In genomic region chr4:153349206-153349805, GRCh38 we compare ENCODE assay signal across 19 cellular contexts. TPM values are rescaled to one million over a fixed set of nuclear protein-coding genes. Genes with fewer than 3 reads are reported as not detected.
DNase-seq lines count a peak whose midpoint lies in the region; ATAC-seq, FAIRE-seq and TF ChIP-seq lines count a peak whose summit lies in the region.
"Had no signal": no experiment of that assay in that cellular context is flagged by ENCODE, and none has a peak within 500 bp of the region (broad histone marks: within the 10 kb centered on the region; RNA-seq: fewer than 3 reads in every experiment).

No MANE protein-coding gene starts in this region.

- in situ Hi-C loops in GM12878 (cut with MboI), result loop anchor here (5.0 to 10.0 kb wide), 3 partner anchors 223 to 395 kb away; no protein-coding TSS in a partner anchor

- no TSS peak for BruUV-seq in GM12878 (replicated peaks; lab: Mats Ljungman, UMichigan)

- H3K4me2 ChIP-seq in BLaER1 treated with 17β-estradiol and CSF1 and Interleukin-3, amounts not matched to agents 10 nM and 100 nM, result peak overlapping the region in 9 of 11 experiments; percentile 24 to 92 (median 66); a peak in 17 of 22 replicates
- H3K4me2 ChIP-seq in GM12878 (ENCODE audit: control insufficient read depth, insufficient read depth), result peak overlapping the region; percentile 21
- H3K4me2 ChIP-seq: A549 had no signal

- CTCF ChIA-PET in GM12878 (lab: Yijun Ruan, JAX), result interaction anchor here (0.7 to 6.9 kb wide), 9 partner anchors 78 to 401 kb away, joined by 3 to 67 read pairs (median 4); no protein-coding TSS in a partner anchor

- TF ChIP-seq RAD21 in GM12878 (IDR thresholded peaks at IDR 0.05; ENCODE audit: insufficient read depth, low read depth, low read length), result no peak

- H3K36me3 ChIP-seq in BLaER1 treated with 17β-estradiol and CSF1 and Interleukin-3, amounts not matched to agents 10 nM and 100 nM, result peaks cover 0 to 39% (median 29%) of the 10 kb centered on the region in 11 experiments; a peak in 15 of 22 replicates
- H3K36me3 ChIP-seq in GM12878 (ENCODE audit: control insufficient read depth in 2 of 2, insufficient read depth in 2 of 2, low read length in 1 of 2) (no peaks in the 10 kb centered on the region), esophagus squamous epithelium (no peaks in the 10 kb centered on the region), prostate gland (no peaks in the 10 kb centered on the region)
- H3K36me3 ChIP-seq: Peyer's patch had no signal

- WGBS in GM12878 (ENCODE audit: insufficient coverage, insufficient replicate concordance, low lambda C conversion rate, missing lambda C conversion rate), result 0% methylated on average over 1 of the region's 1 CpG
- WGBS in esophagus squamous epithelium, 2 donors, result 71 to 86% methylated on average over 1 of the region's 1 CpG
- 89% methylated on average over 1 of the region's 1 CpG for WGBS in prostate gland

- peak overlapping the region in 1 of 11 experiments; percentile 16; a peak in 1 of 22 replicates for H3K27ac ChIP-seq in BLaER1 treated with 17β-estradiol and CSF1 and Interleukin-3, amounts not matched to agents 10 nM and 100 nM
- H3K27ac ChIP-seq in GM12878 (ENCODE audit: control insufficient read depth, insufficient read depth) (no peak overlapping the region), esophagus squamous epithelium (no peak overlapping the region), prostate gland (no peak overlapping the region)
- H3K27ac ChIP-seq: A549, Peyer's patch, SK-N-MC had no signal

- H3K9ac ChIP-seq in BLaER1 treated with 17β-estradiol and CSF1 and Interleukin-3, amounts not matched to agents 10 nM and 100 nM, result no peak overlapping the region
- H3K9ac ChIP-seq in GM12878 (ENCODE audit: control insufficient read depth, insufficient read depth, low read length), result no peak overlapping the region

- TF ChIP-seq CTCF in GM12878 (IDR thresholded peaks at IDR 0.05 in 2 of 3, conservative IDR thresholded peaks at IDR 0.05 in 1 of 3; ENCODE audit: control insufficient read depth in 2 of 3, extremely low read depth in 1 of 3, insufficient read depth in 1 of 3, low read depth in 3 of 3, low read length in 3 of 3) (no peak), esophagus squamous epithelium (IDR thresholded peaks at IDR 0.05) (no peak), prostate gland (IDR thresholded peaks at IDR 0.05) (no peak)

- H3K4me3 ChIP-seq in BLaER1 treated with 17β-estradiol and CSF1 and Interleukin-3, amounts not matched to agents 10 nM and 100 nM, result peak overlapping the region in 1 of 10 experiments; percentile 3; a peak in 1 of 20 replicates
- H3K4me3 ChIP-seq in GM12878 (no peak overlapping the region), esophagus squamous epithelium (no peak overlapping the region), prostate gland (no peak overlapping the region)
- H3K4me3 ChIP-seq: A549, Peyer's patch, SK-N-MC had no signal

- peaks cover 51% of the 10 kb centered on the region for H3K79me2 ChIP-seq in GM12878 (ENCODE audit: control insufficient read depth, insufficient read depth, low read length)

- FAIRE-seq in GM19239 (lab: Jason Lieb, UNC) (peak; percentile 87), GM12878 (lab: Jason Lieb, UNC) (no peak)
- FAIRE-seq: A549, H1, HTR-8/SVneo had no signal

- H2AFZ ChIP-seq in GM12878 (ENCODE audit: control insufficient read depth, low read depth, low read length), result no peak overlapping the region

- peaks cover 30 to 51% (median 42%) of the 10 kb centered on the region in 10 experiments for H3K4me1 ChIP-seq in BLaER1 treated with 17β-estradiol and CSF1 and Interleukin-3, amounts not matched to agents 10 nM and 100 nM
- peaks cover 16% of the 10 kb centered on the region; the same call in 1 of the 2 replicates for H3K4me1 ChIP-seq in GM12878 (ENCODE audit: control insufficient read depth, insufficient read depth, low read length)
- peaks cover 0 to 10% (median 6%) of the 10 kb centered on the region in 3 donors for H3K4me1 ChIP-seq in esophagus squamous epithelium
- H3K4me1 ChIP-seq in prostate gland (replicated peaks), result no peaks in the 10 kb centered on the region
- H3K4me1 ChIP-seq: Peyer's patch had no signal

- no peaks in the 10 kb centered on the region; a peak in 1 of 22 replicates for H3K27me3 ChIP-seq in BLaER1 treated with 17β-estradiol and CSF1 and Interleukin-3, amounts not matched to agents 10 nM and 100 nM
- H3K27me3 ChIP-seq in GM12878 (replicated peaks in 1 of 2; ENCODE audit: control insufficient read depth in 2 of 2, insufficient read depth in 2 of 2, low read length in 1 of 2) (no peaks in the 10 kb centered on the region), esophagus squamous epithelium (no peaks in the 10 kb centered on the region), prostate gland (replicated peaks; ENCODE audit: insufficient read depth) (no peaks in the 10 kb centered on the region)
- H3K27me3 ChIP-seq: Peyer's patch had no signal

- TF ChIP-seq POLR2A in GM12878 (IDR thresholded peaks at IDR 0.05; ENCODE audit: low read depth, low read length), result no peak
- TF ChIP-seq POLR2A in esophagus squamous epithelium (IDR thresholded peaks at IDR 0.05), result no peak
- TF ChIP-seq POLR2A in prostate gland (IDR thresholded peaks at IDR 0.05), result no peak

- POLR2A ChIA-PET in GM12878 (lab: Charles Lee), result interaction anchor here (0.6 to 0.7 kb wide), 3 partner anchors 20 to 852 kb away, joined by 3 to 7 read pairs (median 3); no protein-coding TSS in a partner anchor

- DNase-seq in GM19239 (ENCODE audit: insufficient read length, low spot score), result no peak
- peak; percentile 41 for DNase-seq in OCI-M1 (lab: John Stamatoyannopoulos, UW)
- no peak for DNase-seq in GM12878 (ENCODE audit: low read depth, low spot score)
- DNase-seq in NCI-H524 treated with DMSO at 0.1 percent for 48 hours (lab: John Stamatoyannopoulos, UW), result no peak
- no peak for DNase-seq in esophagus squamous epithelium (lab: John Stamatoyannopoulos, UW)
- DNase-seq in prostate gland (ENCODE audit: low spot score), result no peak
- DNase-seq: CD8-positive, alpha-beta memory T cell; DMS53; NCI-H1092 treated with DMSO at 0.1 percent for 48 hours; NCI-H1694 treated with DMSO at 0.1 percent for 48 hours; NCI-H510A; Peyer's patch; T-cell had no signal

- RAD21 ChIA-PET in GM12878 (lab: Charles Lee; ENCODE audit: unreplicated experiment), result interaction anchor here (0.7 to 8.4 kb wide), 5 partner anchors 84 to 300 kb away, joined by 3 to 77 read pairs (median 6); no protein-coding TSS in a partner anchor

- no peaks in the 10 kb centered on the region; a peak in 1 of 22 replicates for H3K9me3 ChIP-seq in BLaER1 treated with 17β-estradiol and CSF1 and Interleukin-3, amounts not matched to agents 10 nM and 100 nM (replicated peaks in 1 of 11)
- H3K9me3 ChIP-seq in GM12878 (replicated peaks; ENCODE audit: control insufficient read depth, insufficient read depth, low read length) (no peaks in the 10 kb centered on the region; the same call in 2 of the 3 replicates), esophagus squamous epithelium (no peaks in the 10 kb centered on the region), prostate gland (no peaks in the 10 kb centered on the region)
- H3K9me3 ChIP-seq: A549, Peyer's patch had no signal

- SMC1A ChIA-PET in GM12878 (lab: Charles Lee; ENCODE audit: uncharacterized antibody, unreplicated experiment), result interaction anchor here (0.8 to 1.8 kb wide), 7 partner anchors 80 to 304 kb away, joined by 3 to 11 read pairs (median 3); no protein-coding TSS in a partner anchor

- 0 out of 4 replicates have a peak, but pooled peaks of 1 of the 2 experiments have one; percentile 8 for TF ChIP-seq EP300 in GM12878 (IDR thresholded peaks at IDR 0.05; ENCODE audit: borderline replicate concordance in 1 of 2, control insufficient read depth in 1 of 2, low read depth in 2 of 2, low read length in 2 of 2)

- no peak for ATAC-seq in GM12878
- ATAC-seq: A549, T-cell had no signal

- intact Hi-C loops in GM12878 (cut with micrococcal nuclease; ENCODE audit: unreplicated experiment), result loop anchor here (5.0 kb wide), 1 partner anchor 138 kb away; no protein-coding TSS in a partner anchor
- intact Hi-C loops in esophagus squamous epithelium (cut with DNase I), result loop anchor here (10.0 kb wide), 2 partner anchors 85 to 405 kb away; no protein-coding TSS in a partner anchor
- intact Hi-C loops in prostate gland (cut with DNase I), result loop anchor here (5.0 to 10.0 kb wide), 3 partner anchors 85 to 965 kb away; partner anchors contain the start of gene TMEM131L

- H4K20me1 ChIP-seq in BLaER1 treated with 17β-estradiol and CSF1 and Interleukin-3, amounts not matched to agents 10 nM and 100 nM, result no peaks in the 10 kb centered on the region
- H4K20me1 ChIP-seq in GM12878 (ENCODE audit: control insufficient read depth, insufficient read depth), result no peaks in the 10 kb centered on the region

TF ChIP-seq in GM12878, 131 proteins besides CTCF, POLR2A, EP300 and RAD21 (continues in another document):
- TF ChIP-seq ESRRA (IDR thresholded peaks at IDR 0.05; ENCODE audit: low read length), result no peak
- TF ChIP-seq RCOR1 (conservative IDR thresholded peaks at IDR 0.05; ENCODE audit: low read depth, low read length), result no peak
- no peak for TF ChIP-seq SIN3A (IDR thresholded peaks at IDR 0.05; ENCODE audit: low read depth, low read length)
- no peak for TF ChIP-seq FOS (IDR thresholded peaks at IDR 0.05; ENCODE audit: borderline replicate concordance, extremely low read depth, insufficient read length)
- no peak for TF ChIP-seq MEF2B (IDR thresholded peaks at IDR 0.05; ENCODE audit: partially characterized antibody, poor library complexity, severe bottlenecking)
- TF ChIP-seq TCF3 (IDR thresholded peaks at IDR 0.05; ENCODE audit: borderline replicate concordance, insufficient read depth, low read depth, low read length), result no peak

RNA-seq across cellular contexts. Expression of gene MND1, which starts 4.8 kb away (rescaled TPM):
- total RNA-seq in GM12878 (2013; cell fraction: nucleolus; rRNA removed), result 7.6 and 10.6 TPM in 2 replicates
- total RNA-seq in GM12878 (2014; rRNA removed) (20.2 and 27.0 TPM in 2 replicates), GM12878 (2014; rRNA removed; fragmentation: Illumina TruSeq; extraction: Trizol) (43.7 and 44.9 TPM in 2 replicates), GM12878 (2021) (20.3 TPM in 2 replicates), esophagus squamous epithelium (1 to 10 TPM; 2.3 to 4.2 (median 3.8) TPM), prostate gland (1 to 10 TPM in 1 of 2 donors, not detected in 1; 7.9 TPM)
- polyA plus RNA-seq in GM12878 (2011; ENCODE audit: low read depth), result 16.4 TPM
- polyA plus RNA-seq in GM12878 (2011; rRNA removed) (17.7 and 40.3 TPM in 2 replicates), GM12878 (2014; fragmentation: Illumina TruSeq; extraction: Trizol) (55.9 and 68.8 TPM in 2 replicates), GM12878 (2014; fragmentation: Nextera tagmentation; extraction: Ambion mirVana) (10 to 100 TPM; 51.0 to 55.0 TPM), GM12878 (2014; rRNA removed) (25.8 and 31.5 TPM in 2 replicates), GM12878 (2016; fragmentation: Nextera tagmentation; extraction: Ambion mirVana) (10 to 100 TPM; 49.7 to 58.1 TPM)
- polyA plus RNA-seq in GM12878 (2011; cell fraction: cytosol; rRNA removed), result 3.2 and 3.9 TPM in 2 replicates
- polyA plus RNA-seq in GM12878 (2011; cell fraction: nucleus; rRNA removed), result 3.8 and 6.1 TPM in 2 replicates
- 16.7 and 22.2 TPM in 2 replicates for polyA plus RNA-seq in GM12878 (2012)
- polyA minus RNA-seq in GM12878 (2011; rRNA and poly(A)+ RNA removed), result 3.8 and 7.8 TPM in 2 replicates
- 6.4 and 7.2 TPM in 2 replicates for polyA minus RNA-seq in GM12878 (2011; cell fraction: cytosol; rRNA and poly(A)+ RNA removed)
- polyA minus RNA-seq in GM12878 (2011; cell fraction: nucleus; rRNA and poly(A)+ RNA removed), result 1.1 and 5.4 TPM in 2 replicates
- polyA plus RNA-seq: IgD-negative memory B cell had no signal
